Comparison of ENCODE assay signal across 10 cellular contexts in the genomic region with DNA sequence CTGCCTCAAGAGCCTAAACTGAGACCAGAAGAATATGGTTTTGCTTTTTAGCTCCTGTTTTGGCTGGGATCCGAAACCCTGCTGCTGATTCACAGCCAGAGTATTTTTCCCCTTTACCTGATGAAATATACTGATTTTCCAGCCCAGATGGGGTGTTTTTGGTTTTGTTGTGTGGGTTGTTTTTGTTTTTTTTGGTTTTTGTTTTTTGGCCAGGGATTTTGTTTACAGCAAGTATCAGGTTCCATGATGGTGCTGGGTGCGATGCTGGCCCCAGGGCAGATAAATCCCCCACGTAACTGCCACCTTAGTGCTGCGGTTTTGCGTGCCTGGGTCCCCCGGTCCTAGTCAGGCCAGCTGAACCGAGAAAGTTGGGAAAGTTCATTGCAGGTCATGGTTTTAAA.
DNase-seq lines count a peak whose midpoint lies in the region; ATAC-seq and TF ChIP-seq lines count a peak whose summit lies in the region.
"Had no signal": no experiment of that assay in that cellular context is flagged by ENCODE, and none has a peak within 500 bp of the region (broad histone marks: within the 10 kb centered on the region; RNA-seq: fewer than 3 reads in every experiment).

No MANE protein-coding gene starts in this region.

- POLR2A ChIA-PET in CD4-positive, alpha-beta T cell (lab: Charles Lee) = interaction anchor here (1.0 to 6.3 kb wide), 2 partner anchors 9 to 20 kb away, joined by 3 to 49 read pairs; no protein-coding TSS in a partner anchor

- no peak for ATAC-seq in CD4-positive, alpha-beta T cell (ENCODE audit: poor library complexity)
- ATAC-seq in GM18873 (IDR thresholded peaks at IDR 0.05; ENCODE audit: low FRiP score, unreplicated experiment) = no peak

- no peak overlapping the region for H3K27ac ChIP-seq in CD4-positive, alpha-beta T cell (ENCODE audit: low read depth, low read length)
- H3K27ac ChIP-seq in SK-N-MC = peak overlapping the region; percentile 92
- peak overlapping the region; percentile 94 to 99 (median 97) for H3K27ac ChIP-seq in sigmoid colon
- no peak overlapping the region for H3K27ac ChIP-seq in effector memory CD4-positive, alpha-beta T cell (ENCODE audit: insufficient read depth, low read length, poor library complexity, severe bottlenecking)
- H3K27ac ChIP-seq: WERI-Rb-1 had no signal

- no peaks in the 10 kb centered on the region for H3K9me3 Mint-ChIP-seq in CD4-positive, alpha-beta T cell
- H3K9me3 Mint-ChIP-seq: central memory CD8-positive, alpha-beta T cell had no signal

- peaks cover 98% of the 10 kb centered on the region for H3K4me1 Mint-ChIP-seq in CD4-positive, alpha-beta T cell (ENCODE audit: low read depth)

- peak overlapping the region; percentile 63 for H3K27ac Mint-ChIP-seq in CD4-positive, alpha-beta T cell

- peaks cover 0 to 93% (median 90%) of the 10 kb centered on the region in 4 donors for H3K4me1 ChIP-seq in sigmoid colon
- peaks cover 49% of the 10 kb centered on the region for H3K4me1 ChIP-seq in effector memory CD4-positive, alpha-beta T cell (ENCODE audit: control insufficient read depth, insufficient read depth, low read length, poor library complexity, severe bottlenecking)

- no peaks in the 10 kb centered on the region for H3K27me3 ChIP-seq in CD4-positive, alpha-beta T cell (ENCODE audit: control insufficient read depth, insufficient read depth, low read length)
- no peaks in the 10 kb centered on the region for H3K27me3 ChIP-seq in sigmoid colon
- H3K27me3 ChIP-seq in effector memory CD4-positive, alpha-beta T cell (replicated peaks; ENCODE audit: control insufficient read depth, insufficient read depth, low read length, poor library complexity, severe bottlenecking) = no peaks in the 10 kb centered on the region

- H3K4me3 Mint-ChIP-seq in CD4-positive, alpha-beta T cell = no peak overlapping the region
- H3K4me3 Mint-ChIP-seq: central memory CD8-positive, alpha-beta T cell had no signal

- CTCF ChIA-PET in CD4-positive, alpha-beta T cell (lab: Charles Lee) = no interaction called here

- H3K36me3 ChIP-seq in SK-N-MC (ENCODE audit: insufficient read depth, low read length) (no peaks in the 10 kb centered on the region), sigmoid colon (peaks cover 0 to 6% (median 0%) of the 10 kb centered on the region in 4 donors)
- H3K36me3 ChIP-seq in effector memory CD4-positive, alpha-beta T cell (ENCODE audit: control insufficient read depth, insufficient read depth, low read length) = no peaks in the 10 kb centered on the region
- H3K36me3 ChIP-seq: WERI-Rb-1 had no signal

- TF ChIP-seq POLR2A in sigmoid colon (IDR thresholded peaks at IDR 0.05) = no peak

- intact Hi-C loops in CD4-positive, alpha-beta T cell (cut with DNase I, micrococcal nuclease) = loop anchor here (5.0 to 10.0 kb wide), 5 partner anchors 34 to 288 kb away; partner anchors contain the start of genes C11orf71 (in 1 of the 2), RBM7 (in 1 of the 2) and USP28 (in 1 of the 2)
- intact Hi-C loops in sigmoid colon (cut with DNase I) = loop anchor here (2.0 to 5.0 kb wide), 2 partner anchors 94 to 104 kb away; partner anchors contain the start of gene ZBTB16

- peak overlapping the region; percentile 72 for H3K4me3 ChIP-seq in SK-N-MC
- peak overlapping the region; percentile 12 to 34 for H3K4me3 ChIP-seq in foreskin fibroblast (ENCODE audit: low read depth in 1 of 2, low read length in 2 of 2)
- peak overlapping the region in 3 of 4 donors; percentile 4 to 34 (median 27) for H3K4me3 ChIP-seq in sigmoid colon
- H3K4me3 ChIP-seq in effector memory CD4-positive, alpha-beta T cell (ENCODE audit: insufficient read depth, low read depth, low read length, poor library complexity, severe bottlenecking) = no peak overlapping the region

- no peaks in the 10 kb centered on the region for H3K27me3 Mint-ChIP-seq in CD4-positive, alpha-beta T cell
- H3K27me3 Mint-ChIP-seq: central memory CD8-positive, alpha-beta T cell had no signal

- H3K36me3 Mint-ChIP-seq in CD4-positive, alpha-beta T cell (ENCODE audit: low read depth) = no peaks in the 10 kb centered on the region

- no peaks in the 10 kb centered on the region for H3K9me3 ChIP-seq in CD4-positive, alpha-beta T cell (ENCODE audit: control insufficient read depth, low read length)
- no peaks in the 10 kb centered on the region for H3K9me3 ChIP-seq in SK-N-MC (ENCODE audit: low read depth, low read length)
- no peaks in the 10 kb centered on the region for H3K9me3 ChIP-seq in sigmoid colon
- H3K9me3 ChIP-seq in effector memory CD4-positive, alpha-beta T cell (ENCODE audit: control insufficient read depth, low read length) = no peaks in the 10 kb centered on the region

- no peak for TF ChIP-seq CTCF in CD4-positive, alpha-beta T cell (IDR thresholded peaks at IDR 0.05)
- TF ChIP-seq CTCF in foreskin fibroblast (IDR thresholded peaks at IDR 0.05; ENCODE audit: low read depth, low read length) (no peak), sigmoid colon (IDR thresholded peaks at IDR 0.05) (no peak)

- peak in 2 of 4 donors; percentile 6 to 74 for TF ChIP-seq EP300 in sigmoid colon (IDR thresholded peaks at IDR 0.05)

- H3K9ac ChIP-seq in SK-N-MC (ENCODE audit: insufficient read length) = peak overlapping the region; percentile 54

- 32 to 67% methylated on average over 7 of the region's 7 CpGs for WGBS in sigmoid colon, 2 donors

- no peak for DNase-seq in CD4-positive, alpha-beta T cell
- DNase-seq in SK-N-MC (ENCODE audit: low read depth, low spot score) (no peak), foreskin fibroblast (peak; percentile 74 to 89), sigmoid colon (peak; percentile 89), mesenteric fat pad (ENCODE audit: low spot score) (no peak)
- no peak for DNase-seq in effector memory CD4-positive, alpha-beta T cell
- DNase-seq in effector CD4-positive, alpha-beta T cell = no peak
- DNase-seq: WERI-Rb-1 had no signal

Comparison
In these comparisons a context has a peak if more than half of its experiments do, and no peak if none do; other contexts are left out.
1. DNase-seq: peak in foreskin fibroblast (2 of 2) and sigmoid colon (single experiment); none in CD4-positive, alpha-beta T cell (0 of 10), SK-N-MC (single experiment), effector memory CD4-positive, alpha-beta T cell (0 of 3), effector CD4-positive, alpha-beta T cell (single experiment) and mesenteric fat pad (single experiment).
2. H3K27ac ChIP-seq: peak in SK-N-MC (single experiment) and sigmoid colon (4 of 4); none in CD4-positive, alpha-beta T cell (single experiment) and effector memory CD4-positive, alpha-beta T cell (single experiment).